9 cellular contexts compared by ENCODE assay signal in the genomic region with DNA sequence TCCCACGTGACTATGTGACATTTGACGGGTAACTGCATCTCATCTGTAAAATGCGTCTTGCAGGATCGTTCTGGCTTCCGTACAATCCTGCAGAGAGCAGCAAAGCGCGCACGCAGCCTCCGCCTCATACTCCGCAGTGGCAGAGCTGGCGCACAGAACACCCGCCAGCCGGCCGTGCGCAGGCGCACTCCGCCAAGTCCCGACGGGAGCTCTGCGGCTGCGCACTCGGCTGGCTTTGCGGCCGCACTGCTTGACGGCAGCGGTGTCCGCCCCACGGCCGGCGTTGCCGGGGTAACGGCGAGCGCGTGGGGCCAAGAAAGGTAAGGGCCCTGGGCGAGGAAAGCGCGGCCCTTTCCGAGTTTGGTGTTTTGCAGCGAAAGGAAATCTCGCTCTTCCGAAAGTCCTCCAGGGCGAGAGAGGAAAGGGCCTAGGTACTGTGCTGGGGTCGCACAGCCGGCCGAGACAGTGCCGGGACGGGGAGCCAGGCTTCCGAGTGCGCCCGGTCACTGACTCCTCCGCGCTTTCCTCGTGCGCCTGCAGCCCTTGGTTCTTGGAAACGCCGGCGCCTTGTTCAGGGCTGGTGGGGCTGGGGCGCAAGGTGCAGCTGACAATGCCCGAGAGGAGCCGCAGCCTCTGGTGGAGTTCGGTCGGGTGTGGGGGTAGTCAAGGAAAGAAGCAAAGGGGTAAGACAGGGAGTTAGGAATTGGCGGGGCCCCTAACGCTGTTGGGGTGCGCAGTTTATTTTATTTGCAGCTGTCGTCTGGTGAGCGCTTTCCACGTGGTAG. TPM values are rescaled to one million over a fixed set of nuclear protein-coding genes. Genes with fewer than 3 reads are reported as not detected.
DNase-seq lines count a peak whose midpoint lies in the region; ATAC-seq, FAIRE-seq and TF ChIP-seq lines count a peak whose summit lies in the region.
"Had no signal": no experiment of that assay in that cellular context is flagged by ENCODE, and none has a peak within 500 bp of the region (broad histone marks: within the 10 kb centered on the region; RNA-seq: fewer than 3 reads in every experiment).

A gene (plus strand): TSS at position 283 of the 785 bp plus-strand sequence. CDS start 5,321 bp downstream, outside the sequence.

- no peaks in the 10 kb centered on the region for H3K27me3 ChIP-seq in bronchial epithelial cell (ENCODE audit: control insufficient read depth, insufficient read depth, low read length)

- FAIRE-seq in bronchial epithelial cell (lab: Jason Lieb, UNC): no peak
- FAIRE-seq: colon had no signal

- peak within 1 kb of the TSS; percentile 97 for H3K4me3 Mint-ChIP-seq in WTC11
- H3K4me3 Mint-ChIP-seq in immature natural killer cell: peak within 1 kb of the TSS; percentile 91 to 96 (median 95)

- peaks cover 27% of the 10 kb centered on the region for H3K4me1 Mint-ChIP-seq in WTC11
- peaks cover 25 to 26% of the 10 kb centered on the region in 2 donors for H3K4me1 Mint-ChIP-seq in immature natural killer cell

- peaks cover 3% of the 10 kb centered on the region; the same call in 1 of the 2 replicates for H3K36me3 Mint-ChIP-seq in WTC11
- no peaks in the 10 kb centered on the region for H3K36me3 Mint-ChIP-seq in immature natural killer cell

- CTCF ChIA-PET in WTC11 (lab: Charles Lee): interaction anchor here (0.5 to 2.0 kb wide), 6 partner anchors 11 to 309 kb away, joined by 3 to 18 read pairs (median 3); no protein-coding TSS in a partner anchor

- TF ChIP-seq CTCF in AG10803 (conservative IDR thresholded peaks at IDR 0.05; ENCODE audit: low read length) (peak; percentile 44), WTC11 (IDR thresholded peaks at IDR 0.05) (no peak), bronchial epithelial cell (IDR thresholded peaks at IDR 0.05; ENCODE audit: insufficient read depth, low read length, severe bottlenecking) (peak; percentile 27)

- H3K36me3 ChIP-seq in bronchial epithelial cell (ENCODE audit: control insufficient read depth, insufficient read depth, low read length): peaks cover 2% of the 10 kb centered on the region

- H3K27ac Mint-ChIP-seq in WTC11 (peak within 1 kb of the TSS; percentile 93), immature natural killer cell (peak within 1 kb of the TSS; percentile 87 to 99 (median 94))

- ATAC-seq in GM19023 (IDR thresholded peaks at IDR 0.05; ENCODE audit: unreplicated experiment) (peak; percentile 93), HG03196 (IDR thresholded peaks at IDR 0.05; ENCODE audit: unreplicated experiment) (peak; percentile 89), WTC11 (peak; percentile 83)

- POLR2A ChIA-PET in WTC11 (lab: Charles Lee): interaction anchor here (0.6 to 1.0 kb wide), 3 partner anchors 9 to 500 kb away, joined by 3 to 4 read pairs (median 4); no protein-coding TSS in a partner anchor

- peak; percentile 89 for DNase-seq in AG10803 (ENCODE audit: low read depth)
- peak; percentile 84 for DNase-seq in NCI-H226
- DNase-seq in WTC11 (ENCODE audit: low spot score): peak; percentile 93
- peak; percentile 84 for DNase-seq in bronchial epithelial cell (ENCODE audit: low read depth)
- DNase-seq in immature natural killer cell: peak; percentile 97 to 98 (median 98)
- DNase-seq in smooth muscle cell of the brain vasculature (ENCODE audit: low read depth, low spot score): peak; percentile 88

- no peaks in the 10 kb centered on the region; the same call in 1 of the 2 replicates for H3K27me3 Mint-ChIP-seq in WTC11 (ENCODE audit: low read depth)
- peaks cover 6 to 15% (median 14%) of the 10 kb centered on the region in 3 donors for H3K27me3 Mint-ChIP-seq in immature natural killer cell (ENCODE audit: low read depth in 3 of 3)

- H3K9me3 Mint-ChIP-seq in WTC11 (no peaks in the 10 kb centered on the region), immature natural killer cell (peaks cover 0 to 2% (median 0%) of the 10 kb centered on the region in 6 donors)

- H3K4me3 ChIP-seq in AG10803 (ENCODE audit: low read length) (peak within 1 kb of the TSS; percentile 91), bronchial epithelial cell (ENCODE audit: low read depth, low read length) (peak within 1 kb of the TSS; percentile 72)

TF ChIP-seq in WTC11, 78 proteins besides CTCF, POLR2A, EP300 and RAD21 (continues in another document):
- TF ChIP-seq, protein P1, sequence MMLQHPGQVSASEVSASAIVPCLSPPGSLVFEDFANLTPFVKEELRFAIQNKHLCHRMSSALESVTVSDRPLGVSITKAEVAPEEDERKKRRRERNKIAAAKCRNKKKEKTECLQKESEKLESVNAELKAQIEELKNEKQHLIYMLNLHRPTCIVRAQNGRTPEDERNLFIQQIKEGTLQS (CRISPR knock-in tag; conservative IDR thresholded peaks at IDR 0.05): no peak
- TF ChIP-seq ZNF219 (CRISPR knock-in tag; IDR thresholded peaks at IDR 0.05; ENCODE audit: borderline replicate concordance): no peak
- TF ChIP-seq EMX1 (CRISPR knock-in tag; IDR thresholded peaks at IDR 0.05): no peak
- TF ChIP-seq, protein P2, sequence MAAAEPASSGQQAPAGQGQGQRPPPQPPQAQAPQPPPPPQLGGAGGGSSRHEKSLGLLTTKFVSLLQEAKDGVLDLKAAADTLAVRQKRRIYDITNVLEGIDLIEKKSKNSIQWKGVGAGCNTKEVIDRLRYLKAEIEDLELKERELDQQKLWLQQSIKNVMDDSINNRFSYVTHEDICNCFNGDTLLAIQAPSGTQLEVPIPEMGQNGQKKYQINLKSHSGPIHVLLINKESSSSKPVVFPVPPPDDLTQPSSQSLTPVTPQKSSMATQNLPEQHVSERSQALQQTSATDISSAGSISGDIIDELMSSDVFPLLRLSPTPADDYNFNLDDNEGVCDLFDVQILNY (CRISPR knock-in tag; IDR thresholded peaks at IDR 0.05): 0 out of 2 replicates have a peak, but pooled peaks have one; percentile 29
- TF ChIP-seq, protein P3, sequence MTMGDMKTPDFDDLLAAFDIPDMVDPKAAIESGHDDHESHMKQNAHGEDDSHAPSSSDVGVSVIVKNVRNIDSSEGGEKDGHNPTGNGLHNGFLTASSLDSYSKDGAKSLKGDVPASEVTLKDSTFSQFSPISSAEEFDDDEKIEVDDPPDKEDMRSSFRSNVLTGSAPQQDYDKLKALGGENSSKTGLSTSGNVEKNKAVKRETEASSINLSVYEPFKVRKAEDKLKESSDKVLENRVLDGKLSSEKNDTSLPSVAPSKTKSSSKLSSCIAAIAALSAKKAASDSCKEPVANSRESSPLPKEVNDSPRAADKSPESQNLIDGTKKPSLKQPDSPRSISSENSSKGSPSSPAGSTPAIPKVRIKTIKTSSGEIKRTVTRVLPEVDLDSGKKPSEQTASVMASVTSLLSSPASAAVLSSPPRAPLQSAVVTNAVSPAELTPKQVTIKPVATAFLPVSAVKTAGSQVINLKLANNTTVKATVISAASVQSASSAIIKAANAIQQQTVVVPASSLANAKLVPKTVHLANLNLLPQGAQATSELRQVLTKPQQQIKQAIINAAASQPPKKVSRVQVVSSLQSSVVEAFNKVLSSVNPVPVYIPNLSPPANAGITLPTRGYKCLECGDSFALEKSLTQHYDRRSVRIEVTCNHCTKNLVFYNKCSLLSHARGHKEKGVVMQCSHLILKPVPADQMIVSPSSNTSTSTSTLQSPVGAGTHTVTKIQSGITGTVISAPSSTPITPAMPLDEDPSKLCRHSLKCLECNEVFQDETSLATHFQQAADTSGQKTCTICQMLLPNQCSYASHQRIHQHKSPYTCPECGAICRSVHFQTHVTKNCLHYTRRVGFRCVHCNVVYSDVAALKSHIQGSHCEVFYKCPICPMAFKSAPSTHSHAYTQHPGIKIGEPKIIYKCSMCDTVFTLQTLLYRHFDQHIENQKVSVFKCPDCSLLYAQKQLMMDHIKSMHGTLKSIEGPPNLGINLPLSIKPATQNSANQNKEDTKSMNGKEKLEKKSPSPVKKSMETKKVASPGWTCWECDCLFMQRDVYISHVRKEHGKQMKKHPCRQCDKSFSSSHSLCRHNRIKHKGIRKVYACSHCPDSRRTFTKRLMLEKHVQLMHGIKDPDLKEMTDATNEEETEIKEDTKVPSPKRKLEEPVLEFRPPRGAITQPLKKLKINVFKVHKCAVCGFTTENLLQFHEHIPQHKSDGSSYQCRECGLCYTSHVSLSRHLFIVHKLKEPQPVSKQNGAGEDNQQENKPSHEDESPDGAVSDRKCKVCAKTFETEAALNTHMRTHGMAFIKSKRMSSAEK (CRISPR knock-in tag; IDR thresholded peaks at IDR 0.05; ENCODE audit: borderline replicate concordance): no peak
- no peak for TF ChIP-seq KAT7 (CRISPR knock-in tag; IDR thresholded peaks at IDR 0.05; ENCODE audit: borderline replicate concordance)
- TF ChIP-seq, protein P4, sequence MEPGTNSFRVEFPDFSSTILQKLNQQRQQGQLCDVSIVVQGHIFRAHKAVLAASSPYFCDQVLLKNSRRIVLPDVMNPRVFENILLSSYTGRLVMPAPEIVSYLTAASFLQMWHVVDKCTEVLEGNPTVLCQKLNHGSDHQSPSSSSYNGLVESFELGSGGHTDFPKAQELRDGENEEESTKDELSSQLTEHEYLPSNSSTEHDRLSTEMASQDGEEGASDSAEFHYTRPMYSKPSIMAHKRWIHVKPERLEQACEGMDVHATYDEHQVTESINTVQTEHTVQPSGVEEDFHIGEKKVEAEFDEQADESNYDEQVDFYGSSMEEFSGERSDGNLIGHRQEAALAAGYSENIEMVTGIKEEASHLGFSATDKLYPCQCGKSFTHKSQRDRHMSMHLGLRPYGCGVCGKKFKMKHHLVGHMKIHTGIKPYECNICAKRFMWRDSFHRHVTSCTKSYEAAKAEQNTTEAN (CRISPR knock-in tag; IDR thresholded peaks at IDR 0.05): no peak
- TF ChIP-seq, protein P5, sequence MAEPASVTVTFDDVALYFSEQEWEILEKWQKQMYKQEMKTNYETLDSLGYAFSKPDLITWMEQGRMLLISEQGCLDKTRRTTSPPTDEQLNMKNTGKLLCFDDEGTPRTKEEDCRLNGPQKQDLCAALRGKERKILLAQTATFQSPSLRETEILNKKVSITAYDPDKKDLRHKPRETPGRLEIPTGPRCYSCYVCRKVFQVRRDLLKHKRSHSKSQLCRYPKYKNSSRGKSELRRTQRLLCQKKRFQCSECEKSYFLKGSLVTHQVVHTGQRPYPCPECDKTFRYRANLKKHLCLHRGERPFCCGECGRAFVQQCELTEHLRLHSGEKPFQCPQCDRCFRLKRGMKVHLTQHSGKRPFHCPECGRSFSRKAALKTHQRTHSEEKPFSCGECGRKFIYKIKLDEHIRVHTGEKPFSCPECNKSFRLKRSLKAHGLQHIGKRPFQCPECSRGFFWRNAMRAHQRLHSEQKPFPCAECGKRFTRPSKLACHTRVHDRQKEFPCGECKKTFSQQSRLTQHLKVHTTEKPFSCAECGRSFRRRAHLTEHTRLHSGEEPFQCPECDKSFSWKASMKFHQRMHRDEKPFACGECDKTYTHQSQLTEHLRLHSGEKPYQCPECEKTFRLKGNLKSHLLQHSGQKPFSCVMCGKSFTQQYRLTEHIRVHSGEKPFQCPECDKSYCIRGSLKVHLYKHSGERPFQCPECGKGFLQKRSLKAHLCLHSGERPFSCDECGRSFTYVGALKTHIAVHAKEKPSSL (CRISPR knock-in tag; conservative IDR thresholded peaks at IDR 0.05): no peak
- TF ChIP-seq JAZF1 (CRISPR knock-in tag; IDR thresholded peaks at IDR 0.05): no peak
- TF ChIP-seq ELF4 (CRISPR knock-in tag; IDR thresholded peaks at IDR 0.05; ENCODE audit: low read depth): no peak

RNA-seq across cellular contexts. Expression of the gene that starts here (rescaled TPM):
- total RNA-seq in WTC11 (2021) (19.9 to 21.1 TPM (median 20.2 TPM) in 3 replicates), bronchial epithelial cell (16.6 and 21.3 TPM in 2 replicates)
- polyA plus RNA-seq in immature natural killer cell: 10 to 100 TPM in 1 of 3 donors, 1 to 10 TPM in 2; 3.0 to 13.8 (median 9.0) TPM

Comparison
In these comparisons a context has a peak if more than half of its experiments do, and no peak if none do; other contexts are left out.
1. Peak in every context shown above with its lines: DNase-seq, ATAC-seq and H3K4me3 ChIP-seq.